Comparison of ENCODE assay signal across 2 cellular contexts in genomic region chr13:45333251-45333972, GRCh38.
TF ChIP-seq lines count a peak whose summit lies in the region.

No MANE protein-coding gene starts in this region.

TF ChIP-seq in HepG2, 621 proteins besides CTCF, POLR2A, EP300 and RAD21:
- TF ChIP-seq RBFOX2 (IDR thresholded peaks at IDR 0.05; ENCODE audit: low read depth, low read length) (peak; percentile 48; the same call in 1 of the 2 replicates), MAFG (CRISPR knock-in tag; IDR thresholded peaks at IDR 0.05) (no peak), MXD4 (CRISPR knock-in tag; IDR thresholded peaks at IDR 0.05) (no peak), ZNF580 (CRISPR knock-in tag; IDR thresholded peaks at IDR 0.05; ENCODE audit: borderline replicate concordance, low read depth) (no peak), POLR2G (IDR thresholded peaks at IDR 0.05; ENCODE audit: low read depth, low read length) (0 out of 2 replicates have a peak, but pooled peaks have one; percentile 42), SRSF4 (IDR thresholded peaks at IDR 0.05; ENCODE audit: low read depth, low read length, poor library complexity, severe bottlenecking) (peak; percentile 57), ZNF354B (CRISPR knock-in tag; IDR thresholded peaks at IDR 0.05) (no peak), AGO2 (optimal IDR thresholded peaks at IDR 0.05; ENCODE audit: low read depth, low read length) (peak; percentile 31), TFE3 (CRISPR knock-in tag; IDR thresholded peaks at IDR 0.05) (no peak), MAFK (conservative IDR thresholded peaks at IDR 0.05 in 1 of 2, IDR thresholded peaks at IDR 0.05 in 1 of 2; ENCODE audit: low read length in 2 of 2) (peak; percentile 57 to 58), ETV5 (CRISPR knock-in tag; IDR thresholded peaks at IDR 0.05; ENCODE audit: borderline replicate concordance) (no peak), CEBPB (IDR thresholded peaks at IDR 0.05; ENCODE audit: borderline replicate concordance, low read depth, low read length) (no peak), MAFF (IDR thresholded peaks at IDR 0.05; ENCODE audit: low read depth, low read length) (peak; percentile 44; the same call in 1 of the 2 replicates), GABPA (IDR thresholded peaks at IDR 0.05; ENCODE audit: low read depth, low read length) (no peak), GABPA (CRISPR knock-in tag; IDR thresholded peaks at IDR 0.05; ENCODE audit: low read depth) (0 out of 2 replicates have a peak, but pooled peaks have one; percentile 8)

TF ChIP-seq in H1, 55 proteins besides CTCF, POLR2A, EP300 and RAD21:
- TF ChIP-seq CEBPB (IDR thresholded peaks at IDR 0.05; ENCODE audit: low read depth, low read length): no peak
- TF ChIP-seq RFX5 (IDR thresholded peaks at IDR 0.05; ENCODE audit: borderline replicate concordance, low read depth, low read length): 0 out of 2 replicates have a peak, but pooled peaks have one; percentile 6
